Comparison of ENCODE assay signal across 8 cellular contexts in genomic region chrX:102712967-102713677, GRCh38. TPM values are rescaled to one million over a fixed set of nuclear protein-coding genes. Genes with fewer than 3 reads are reported as not detected.
DNase-seq lines count a peak whose midpoint lies in the region; ATAC-seq and TF ChIP-seq lines count a peak whose summit lies in the region.

No MANE protein-coding gene starts in this region.

- peak; percentile 19 to 47 for ATAC-seq in activated T-cell treated with anti-CD3 and anti-CD28 coated beads, Interleukin-2, amount 50 U/mL, for 4 hours
- ATAC-seq in GM21381 (IDR thresholded peaks at IDR 0.05; ENCODE audit: unreplicated experiment) = no peak

- no peaks in the 10 kb centered on the region for H3K4me1 ChIP-seq in neural progenitor cell

- DNase-seq in activated T-cell treated with anti-CD3 and anti-CD28 coated beads, Interleukin-2, amount 50 U/mL, for 4 hours = no peak
- no peak for DNase-seq in activated T-cell treated with anti-CD3 and anti-CD28 coated beads, Interleukin-2, amount 50 U/mL, for 1 hour
- DNase-seq in NCI-H2196 (lab: John Stamatoyannopoulos, UW; ENCODE audit: unreplicated experiment) (peak; percentile 43), amniotic stem cell (lab: John Stamatoyannopoulos, UW) (peak; percentile 2), head of caudate nucleus (peak; percentile 27 to 83 (median 64)), neural progenitor cell (ENCODE audit: low spot score) (peak; percentile 33), GF-D8 (lab: John Stamatoyannopoulos, UW) (no peak)

- peaks cover 3% of the 10 kb centered on the region for H3K27me3 ChIP-seq in neural progenitor cell

- H3K9me3 ChIP-seq in neural progenitor cell (ENCODE audit: low read depth) = no peaks in the 10 kb centered on the region

- H3K4me3 Mint-ChIP-seq in activated T-cell treated with anti-CD3 and anti-CD28 coated beads, Interleukin-2, amount 50 U/mL, for 4 hours = peak overlapping the region; percentile 77
- peak overlapping the region; percentile 94 for H3K4me3 Mint-ChIP-seq in neural progenitor cell

- H3F3A ChIP-seq in neural progenitor cell (ENCODE audit: low read depth) = no peaks in the 10 kb centered on the region

- H3K36me3 Mint-ChIP-seq in activated T-cell treated with anti-CD3 and anti-CD28 coated beads, Interleukin-2, amount 50 U/mL, for 4 hours (ENCODE audit: insufficient read depth) = no peaks in the 10 kb centered on the region
- peaks cover 9% of the 10 kb centered on the region for H3K36me3 Mint-ChIP-seq in neural progenitor cell

- H3K36me3 ChIP-seq in neural progenitor cell = peaks cover 7% of the 10 kb centered on the region

- no peak overlapping the region for H3K27ac ChIP-seq in neural progenitor cell

- intact Hi-C loops in head of caudate nucleus (cut with DNase I) = loop anchor here (10.0 kb wide), 1 partner anchor 58 kb away; the partner anchor contains the start of gene GPRASP1

- no peaks in the 10 kb centered on the region for H3K9me3 Mint-ChIP-seq in activated T-cell treated with anti-CD3 and anti-CD28 coated beads, Interleukin-2, amount 50 U/mL, for 4 hours
- H3K9me3 Mint-ChIP-seq in neural progenitor cell = peaks cover 13% of the 10 kb centered on the region

- peak overlapping the region; percentile 69 for H3K4me3 ChIP-seq in neural progenitor cell

- no peaks in the 10 kb centered on the region for H3K79me2 ChIP-seq in neural progenitor cell (ENCODE audit: low read depth)

- peak; percentile 64 for TF ChIP-seq CTCF in neural progenitor cell (IDR thresholded peaks at IDR 0.05)

- no peak overlapping the region for H2AFZ ChIP-seq in neural progenitor cell (replicated peaks)

- H3K27ac Mint-ChIP-seq in neural progenitor cell = peak overlapping the region; percentile 63

- H3K27me3 Mint-ChIP-seq in activated T-cell treated with anti-CD3 and anti-CD28 coated beads, Interleukin-2, amount 50 U/mL, for 4 hours (ENCODE audit: low read depth) = peaks cover 20% of the 10 kb centered on the region
- peaks cover 10% of the 10 kb centered on the region for H3K27me3 Mint-ChIP-seq in neural progenitor cell (ENCODE audit: insufficient read depth, low read depth)

- peak overlapping the region; percentile 81 for H3K4me2 ChIP-seq in neural progenitor cell

- H3K4me1 Mint-ChIP-seq in activated T-cell treated with anti-CD3 and anti-CD28 coated beads, Interleukin-2, amount 50 U/mL, for 4 hours (ENCODE audit: low read depth) = peaks cover 24% of the 10 kb centered on the region
- H3K4me1 Mint-ChIP-seq in neural progenitor cell = peaks cover 4% of the 10 kb centered on the region

- peak overlapping the region; percentile 46 for H3K9ac ChIP-seq in neural progenitor cell

- H4K20me1 ChIP-seq in neural progenitor cell (ENCODE audit: low read depth) = no peaks in the 10 kb centered on the region

RNA-seq across cellular contexts. Expression of gene GPRASP2, which starts 0.9 kb away (rescaled TPM):
- total RNA-seq in activated T-cell treated with anti-CD3 and anti-CD28 coated beads, Interleukin-2, amount 50 U/mL, for 4 hours = under 1 TPM; 0.33 to 0.61 (median 0.42) TPM
- total RNA-seq in neural progenitor cell (ENCODE audit: low replicate concordance) = 39.0 and 44.0 TPM in 2 replicates

RNA-seq across cellular contexts. Expression of gene GPRASP3, which starts 7.4 kb away (rescaled TPM):
- 1 to 10 TPM in 2 of 3 donors, under 1 TPM in 1; 0.87 to 1.8 (median 1.0) TPM for total RNA-seq in activated T-cell treated with anti-CD3 and anti-CD28 coated beads, Interleukin-2, amount 50 U/mL, for 4 hours
- 20.0 and 20.3 TPM in 2 replicates for total RNA-seq in neural progenitor cell (ENCODE audit: low replicate concordance)

Comparison
In these comparisons a context has a peak if more than half of its experiments do, and no peak if none do; other contexts are left out.
1. DNase-seq: peak in NCI-H2196 (single experiment), amniotic stem cell (single experiment), head of caudate nucleus (42 of 42) and neural progenitor cell (single experiment); none in activated T-cell treated with anti-CD3 and anti-CD28 coated beads, Interleukin-2, amount 50 U/mL, for 4 hours (single experiment), activated T-cell treated with anti-CD3 and anti-CD28 coated beads, Interleukin-2, amount 50 U/mL, for 1 hour (single experiment) and GF-D8 (single experiment).
2. RNA of gene GPRASP2, which starts 0.9 kb away (total RNA-seq): 39.0 to 44.0 TPM in neural progenitor cell; 0.33 to 0.61 TPM in activated T-cell treated with anti-CD3 and anti-CD28 coated beads, Interleukin-2, amount 50 U/mL, for 4 hours; every median in the first group is over 10 times any median in the second.